ENCODE assay signal across 27 cellular contexts in genomic region chr9:74681901-74682300, GRCh38.
"Had no signal": no experiment of that assay in that cellular context is flagged by ENCODE, and none has a peak within 500 bp of the region (broad histone marks: within the 10 kb centered on the region; RNA-seq: fewer than 3 reads in every experiment).

No MANE protein-coding gene starts in this region.

- ATAC-seq: esophagus mucosa; gastrocnemius medialis; left lung; naive thymus-derived CD4-positive, alpha-beta T cell; psoas muscle; right cardiac atrium; stimulated activated memory B cell treated with anti-CD40 and anti-IgM and Interleukin-4, amounts not matched to agents 10 μg/mL and 1 μg/mL and 100 μg/mL, for 72 hours; stimulated activated naive CD8-positive, alpha-beta T cell treated with anti-CD3 and anti-CD28 coated beads, Interleukin-15, Interleukin-2, amounts not matched to agents 100 U/mL and 50 U/mL, for 24 hours had no signal

- H3K27ac Mint-ChIP-seq: naive thymus-derived CD4-positive, alpha-beta T cell; nephron; neural progenitor cell; stimulated activated memory B cell treated with anti-CD40 and anti-IgM and Interleukin-4, amounts not matched to agents 10 μg/mL and 1 μg/mL and 100 μg/mL, for 72 hours had no signal

- H3K4me2 ChIP-seq: neural progenitor cell had no signal

- H3K36me3 Mint-ChIP-seq: naive thymus-derived CD4-positive, alpha-beta T cell; neural progenitor cell; stimulated activated memory B cell treated with anti-CD40 and anti-IgM and Interleukin-4, amounts not matched to agents 10 μg/mL and 1 μg/mL and 100 μg/mL, for 72 hours had no signal

- H3K9me3 Mint-ChIP-seq: nephron; neural progenitor cell; stimulated activated memory B cell treated with anti-CD40 and anti-IgM and Interleukin-4, amounts not matched to agents 10 μg/mL and 1 μg/mL and 100 μg/mL, for 72 hours had no signal

- H3K4me3 Mint-ChIP-seq: naive thymus-derived CD4-positive, alpha-beta T cell; nephron; neural progenitor cell; stimulated activated memory B cell treated with anti-CD40 and anti-IgM and Interleukin-4, amounts not matched to agents 10 μg/mL and 1 μg/mL and 100 μg/mL, for 72 hours had no signal

- H3K9me3 ChIP-seq: gastrocnemius medialis, left lung, ovary, psoas muscle, sigmoid colon, thoracic aorta, tibial nerve, upper lobe of left lung had no signal

- H3K36me3 ChIP-seq: gastrocnemius medialis, left lung, neural progenitor cell, ovary, sigmoid colon, thoracic aorta, tibial nerve, upper lobe of left lung had no signal

- H3K4me3 ChIP-seq: dorsolateral prefrontal cortex, gastrocnemius medialis, left lung, neural progenitor cell, ovary, psoas muscle, sigmoid colon, thoracic aorta, tibial nerve, upper lobe of left lung had no signal

- H3K9ac ChIP-seq: neural progenitor cell had no signal

- H2AFZ ChIP-seq: neural progenitor cell had no signal

- H3K27ac ChIP-seq: epithelial cell of prostate, gastrocnemius medialis, left lung, neural progenitor cell, ovary, psoas muscle, sigmoid colon, thoracic aorta, tibial nerve, upper lobe of left lung had no signal

- H3K27me3 Mint-ChIP-seq: stimulated activated memory B cell treated with anti-CD40 and anti-IgM and Interleukin-4, amounts not matched to agents 10 μg/mL and 1 μg/mL and 100 μg/mL, for 72 hours had no signal

- DNase-seq: dorsolateral prefrontal cortex; effector CD4-positive, alpha-beta T cell; foreskin fibroblast; gastrocnemius medialis; head of caudate nucleus; kidney; left lung; mesendoderm; midbrain; naive thymus-derived CD4-positive, alpha-beta T cell; ovary; posterior cingulate gyrus; psoas muscle; right cardiac atrium; sigmoid colon; stimulated activated CD4-positive, alpha-beta T cell treated with anti-CD3 and anti-CD28 coated beads, Interleukin-2, amount 100 ng/mL, for 24 hours; stimulated activated CD4-positive, alpha-beta T cell treated with anti-CD3 and anti-CD28 coated beads, Interleukin-4, amount 100 ng/mL, for 24 hours; stimulated activated naive CD8-positive, alpha-beta T cell treated with anti-CD3 and anti-CD28 coated beads, Interleukin-15, Interleukin-2, amounts not matched to agents 100 U/mL and 50 U/mL, for 24 hours; substantia nigra had no signal

- H3K4me1 Mint-ChIP-seq: naive thymus-derived CD4-positive, alpha-beta T cell; stimulated activated memory B cell treated with anti-CD40 and anti-IgM and Interleukin-4, amounts not matched to agents 10 μg/mL and 1 μg/mL and 100 μg/mL, for 72 hours had no signal

- H3K4me1 ChIP-seq: gastrocnemius medialis, left lung, neural progenitor cell, psoas muscle, sigmoid colon, tibial nerve, upper lobe of left lung had no signal

- H3K27me3 ChIP-seq: dorsolateral prefrontal cortex, gastrocnemius medialis, left lung, neural progenitor cell, ovary, sigmoid colon, tibial nerve, upper lobe of left lung had no signal
